23 cellular contexts compared by ENCODE assay signal in genomic region chr21:45489480-45489982, GRCh38.
"Had no signal": no experiment of that assay in that cellular context is flagged by ENCODE, and none has a peak within 500 bp of the region (broad histone marks: within the 10 kb centered on the region; RNA-seq: fewer than 3 reads in every experiment).

No MANE protein-coding gene starts in this region.

- FAIRE-seq: colon, endometrium had no signal

- H3K27me3 ChIP-seq: breast epithelium, heart left ventricle, testis had no signal

- H3K27ac Mint-ChIP-seq: activated naive CD4-positive, alpha-beta T cell treated with anti-CD3 and anti-CD28 coated beads for 36 hours; activated naive CD8-positive, alpha-beta T cell treated with anti-CD3 and anti-CD28 coated beads, Interleukin-2, amount 10 ng/mL, durations not matched to agents 7 days and 5 days; stimulated activated naive B cell treated with anti-CD40 and anti-IgM and Interleukin-4, amounts not matched to agents 10 μg/mL and 1 μg/mL and 100 μg/mL, for 72 hours; type B pancreatic cell had no signal

- DNase-seq: activated CD4-positive, alpha-beta T cell treated with anti-CD3 and anti-CD28 coated beads, Interleukin-2, amount 50 U/mL, for 48 hours; activated CD4-positive, CD25-positive, alpha-beta regulatory T cell; activated CD8-positive, alpha-beta memory T cell treated with anti-CD3 and anti-CD28 coated beads, Interleukin-2, amount 50 U/mL, for 48 hours; activated naive CD4-positive, alpha-beta T cell treated with anti-CD3 and anti-CD28 coated beads for 36 hours; activated naive CD8-positive, alpha-beta T cell treated with anti-CD3 and anti-CD28 coated beads, Interleukin-2, amount 10 ng/mL, durations not matched to agents 7 days and 5 days; activated T-cell treated with anti-CD3 and anti-CD28 coated beads, Interleukin-2, amount 50 U/mL, for 4 hours; amniotic stem cell; heart left ventricle; islet precursor cell; left cardiac atrium; mesenchymal stem cell; mucosa of descending colon; nephron progenitor cell; stimulated activated CD4-positive, alpha-beta T cell treated with anti-CD3 and anti-CD28 coated beads, Interleukin-2, amount 100 ng/mL, for 48 hours; stimulated activated CD8-positive, alpha-beta memory T cell treated with anti-CD3 and anti-CD28 coated beads, Interleukin-4, amount 100 ng/mL, for 48 hours; stimulated activated naive B cell treated with anti-CD40 and anti-IgM and Interleukin-4, amounts not matched to agents 10 μg/mL and 1 μg/mL and 100 μg/mL, for 72 hours; T-helper 1 cell; testis had no signal

- ATAC-seq: activated T-cell treated with anti-CD3 and anti-CD28 coated beads, Interleukin-2, amount 50 U/mL, for 4 hours; heart left ventricle; left cardiac atrium; mucosa of descending colon; stimulated activated naive B cell treated with anti-CD40 and anti-IgM and Interleukin-4, amounts not matched to agents 10 μg/mL and 1 μg/mL and 100 μg/mL, for 72 hours had no signal

- H3K27ac ChIP-seq: breast epithelium, heart left ventricle, testis had no signal

- H3K36me3 ChIP-seq: breast epithelium had no signal

- H3K4me3 ChIP-seq: breast epithelium, heart left ventricle, mucosa of descending colon, testis had no signal

- H3K4me1 Mint-ChIP-seq: activated naive CD8-positive, alpha-beta T cell treated with anti-CD3 and anti-CD28 coated beads, Interleukin-2, amount 10 ng/mL, durations not matched to agents 7 days and 5 days; central memory CD8-positive, alpha-beta T cell; stimulated activated naive B cell treated with anti-CD40 and anti-IgM and Interleukin-4, amounts not matched to agents 10 μg/mL and 1 μg/mL and 100 μg/mL, for 72 hours had no signal

- H3K36me3 Mint-ChIP-seq: stimulated activated naive B cell treated with anti-CD40 and anti-IgM and Interleukin-4, amounts not matched to agents 10 μg/mL and 1 μg/mL and 100 μg/mL, for 72 hours had no signal

- H3K4me3 Mint-ChIP-seq: activated naive CD4-positive, alpha-beta T cell treated with anti-CD3 and anti-CD28 coated beads for 36 hours; activated naive CD8-positive, alpha-beta T cell treated with anti-CD3 and anti-CD28 coated beads, Interleukin-2, amount 10 ng/mL, durations not matched to agents 7 days and 5 days; activated T-cell treated with anti-CD3 and anti-CD28 coated beads, Interleukin-2, amount 50 U/mL, for 4 hours; central memory CD8-positive, alpha-beta T cell; nephron progenitor cell; stimulated activated naive B cell treated with anti-CD40 and anti-IgM and Interleukin-4, amounts not matched to agents 10 μg/mL and 1 μg/mL and 100 μg/mL, for 72 hours; type B pancreatic cell had no signal

- H3K27me3 Mint-ChIP-seq: activated naive CD8-positive, alpha-beta T cell treated with anti-CD3 and anti-CD28 coated beads, Interleukin-2, amount 10 ng/mL, durations not matched to agents 7 days and 5 days; central memory CD8-positive, alpha-beta T cell; stimulated activated naive B cell treated with anti-CD40 and anti-IgM and Interleukin-4, amounts not matched to agents 10 μg/mL and 1 μg/mL and 100 μg/mL, for 72 hours; type B pancreatic cell had no signal

- H3K4me1 ChIP-seq: breast epithelium, heart left ventricle, testis had no signal

- H3K9me3 Mint-ChIP-seq: activated naive CD4-positive, alpha-beta T cell treated with anti-CD3 and anti-CD28 coated beads for 36 hours; activated naive CD8-positive, alpha-beta T cell treated with anti-CD3 and anti-CD28 coated beads, Interleukin-2, amount 10 ng/mL, durations not matched to agents 7 days and 5 days; activated T-cell treated with anti-CD3 and anti-CD28 coated beads, Interleukin-2, amount 50 U/mL, for 4 hours; central memory CD8-positive, alpha-beta T cell; nephron progenitor cell; stimulated activated naive B cell treated with anti-CD40 and anti-IgM and Interleukin-4, amounts not matched to agents 10 μg/mL and 1 μg/mL and 100 μg/mL, for 72 hours; type B pancreatic cell had no signal

- H3K9me3 ChIP-seq: breast epithelium, heart left ventricle, mucosa of descending colon, testis had no signal
